Comparison of ENCODE assay signal across 1 cellular context in the genomic region with DNA sequence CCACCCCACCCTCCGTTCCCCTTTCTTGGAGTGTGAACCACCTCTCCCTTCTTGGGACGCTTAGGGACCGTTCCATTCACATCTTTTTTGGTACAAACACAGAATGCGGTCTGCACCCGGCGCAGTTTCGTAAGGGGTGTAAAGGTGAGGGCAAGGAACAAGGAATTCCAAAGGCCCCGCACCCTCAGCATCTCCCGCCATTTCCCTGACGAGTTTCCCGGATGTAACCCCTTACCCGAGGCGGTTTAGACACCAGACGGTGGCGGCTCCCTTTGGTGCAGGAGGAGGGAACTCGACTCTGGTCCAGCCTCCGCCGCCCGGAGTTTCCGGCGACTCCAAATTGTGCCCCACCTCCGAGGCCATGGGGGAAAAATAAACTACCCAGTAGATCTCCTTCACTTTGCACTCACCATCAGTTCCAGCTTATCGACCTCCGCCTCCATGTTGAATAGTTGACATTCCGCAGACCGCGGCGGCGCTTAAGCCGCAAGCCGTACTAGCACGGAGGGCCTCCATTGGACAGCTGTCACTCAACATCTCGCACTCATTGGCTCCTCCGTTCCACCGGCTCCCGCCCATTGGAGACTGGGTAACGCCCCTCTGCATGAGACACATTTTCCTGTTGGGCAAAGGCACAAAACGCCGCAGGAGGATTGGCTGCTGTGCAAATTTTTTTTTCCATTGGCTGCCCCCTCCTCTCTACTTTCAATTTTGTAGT.
TF ChIP-seq lines count a peak whose summit lies in the region.

SKA2 (minus strand) TSS at position 466 of the 718 bp plus-strand sequence; CDS start at position 443, 23 bp downstream.

TF ChIP-seq in K562, 482 proteins besides CTCF, POLR2A, EP300 and RAD21 (continued from another document and continues in another):
- TF ChIP-seq ZNF318 (IDR thresholded peaks at IDR 0.05; ENCODE audit: borderline replicate concordance in 1 of 2, low read depth in 1 of 2) (0 out of 4 replicates have a peak, but pooled peaks of 1 of the 2 experiments have one; percentile 49), NONO (IDR thresholded peaks at IDR 0.05; ENCODE audit: low read depth in 2 of 2, low read length in 1 of 2) (no peak), ZNF584 (CRISPR knock-in tag; IDR thresholded peaks at IDR 0.05; ENCODE audit: low read depth) (no peak), SNIP1 (IDR thresholded peaks at IDR 0.05; ENCODE audit: low read depth) (no peak), PKNOX1 (IDR thresholded peaks at IDR 0.05) (peak; percentile 99), ZMIZ1 (IDR thresholded peaks at IDR 0.05; ENCODE audit: low read depth in 2 of 2, low read length in 2 of 2) (no peak), ATF6 (CRISPR knock-in tag; IDR thresholded peaks at IDR 0.05) (no peak; the same call in 1 of the 2 replicates), FOXK2 (conservative IDR thresholded peaks at IDR 0.05 in 1 of 2, IDR thresholded peaks at IDR 0.05 in 1 of 2; ENCODE audit: low read depth in 2 of 2) (peak in 1 of 2 experiments; percentile 54; a peak in 2 of 4 replicates), ZNF175 (CRISPR knock-in tag; IDR thresholded peaks at IDR 0.05; ENCODE audit: low read depth) (peak; percentile 91), ZNF592 (IDR thresholded peaks at IDR 0.05) (no peak), MCM2 (IDR thresholded peaks at IDR 0.05; ENCODE audit: low read depth) (no peak), FOXA1 (IDR thresholded peaks at IDR 0.05; ENCODE audit: borderline replicate concordance) (no peak), ZNF785 (CRISPR knock-in tag; IDR thresholded peaks at IDR 0.05) (no peak), AFF1 (IDR thresholded peaks at IDR 0.05; ENCODE audit: low read depth in 1 of 2, partially characterized antibody in 2 of 2) (peak in 1 of 2 experiments; percentile 62), SAP30 (IDR thresholded peaks at IDR 0.05; ENCODE audit: borderline replicate concordance, insufficient read depth, low read depth, low read length, poor library complexity, severe bottlenecking) (peak; percentile 75), NCOA1 (IDR thresholded peaks at IDR 0.05; ENCODE audit: low read depth) (0 out of 2 replicates have a peak, but pooled peaks have one; percentile 35), ZNF696 (CRISPR knock-in tag; conservative IDR thresholded peaks at IDR 0.05) (no peak), TOE1 (IDR thresholded peaks at IDR 0.05; ENCODE audit: borderline replicate concordance) (no peak), TOE1 (CRISPR knock-in tag; IDR thresholded peaks at IDR 0.05; ENCODE audit: borderline replicate concordance, low read depth) (no peak)
- TF ChIP-seq, protein P1, sequence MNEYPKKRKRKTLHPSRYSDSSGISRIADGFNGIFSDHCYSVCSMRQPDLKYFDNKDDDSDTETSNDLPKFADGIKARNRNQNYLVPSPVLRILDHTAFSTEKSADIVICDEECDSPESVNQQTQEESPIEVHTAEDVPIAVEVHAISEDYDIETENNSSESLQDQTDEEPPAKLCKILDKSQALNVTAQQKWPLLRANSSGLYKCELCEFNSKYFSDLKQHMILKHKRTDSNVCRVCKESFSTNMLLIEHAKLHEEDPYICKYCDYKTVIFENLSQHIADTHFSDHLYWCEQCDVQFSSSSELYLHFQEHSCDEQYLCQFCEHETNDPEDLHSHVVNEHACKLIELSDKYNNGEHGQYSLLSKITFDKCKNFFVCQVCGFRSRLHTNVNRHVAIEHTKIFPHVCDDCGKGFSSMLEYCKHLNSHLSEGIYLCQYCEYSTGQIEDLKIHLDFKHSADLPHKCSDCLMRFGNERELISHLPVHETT (CRISPR knock-in tag; conservative IDR thresholded peaks at IDR 0.05 in 1 of 2, IDR thresholded peaks at IDR 0.05 in 1 of 2), result peak in 1 of 2 experiments; percentile 86; a peak in 2 of 4 replicates
